In the genomic region with DNA sequence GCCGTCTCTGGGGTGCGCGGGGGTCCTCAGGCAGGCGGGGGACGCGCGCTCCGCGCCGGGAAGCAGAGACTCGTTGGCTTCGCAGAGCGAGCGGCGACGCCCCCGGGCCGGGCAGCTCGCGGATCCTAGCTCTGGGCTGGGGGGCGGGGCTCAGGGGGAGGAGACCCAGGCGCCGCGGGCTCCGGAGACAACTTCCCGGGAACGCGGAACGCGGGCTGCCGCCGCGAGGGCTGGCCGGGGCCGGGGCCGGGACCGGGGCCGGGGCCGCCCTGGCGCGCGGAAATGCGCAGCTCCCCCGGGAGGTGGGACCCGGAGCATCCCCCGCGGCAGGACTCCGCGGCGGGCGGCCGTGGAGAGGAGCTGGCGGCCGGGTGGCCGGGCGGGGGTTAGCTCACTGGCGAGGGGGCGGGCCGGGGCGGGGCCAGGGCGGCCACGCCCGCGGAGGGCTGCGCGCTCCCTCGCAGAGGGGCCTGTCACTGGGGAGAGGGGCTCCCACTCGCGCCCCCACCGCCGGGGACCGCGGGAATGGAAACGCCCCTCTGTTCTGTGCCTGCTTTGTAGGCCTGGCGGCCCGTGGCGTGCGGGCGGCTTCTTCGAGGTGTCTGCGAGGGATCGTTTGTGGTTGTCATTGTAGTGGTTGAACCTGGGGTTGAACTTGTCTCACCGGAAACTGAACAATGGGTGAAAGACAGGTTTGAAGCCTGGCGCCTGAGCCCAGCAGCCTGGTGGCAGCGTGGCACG, we compare ENCODE assay signal across 1 cellular context.
TF ChIP-seq lines count a peak whose summit lies in the region.

TSS of gene GAS7 (minus strand) at position 98 of the 741 bp plus-strand sequence.

TF ChIP-seq in HEK293, 187 proteins besides CTCF, POLR2A, EP300 and RAD21 (continued from another document):
- TF ChIP-seq TCF7L2 (IDR thresholded peaks at IDR 0.05; ENCODE audit: borderline replicate concordance, low read depth, low read length) (no peak), ZNF404 (tag by site-specific recombination; IDR thresholded peaks at IDR 0.05) (no peak), ZBTB1 (tag by site-specific recombination; IDR thresholded peaks at IDR 0.05) (no peak), PATZ1 (tag by site-specific recombination; IDR thresholded peaks at IDR 0.05) (peak; percentile 71), ZNF174 (tag by site-specific recombination; IDR thresholded peaks at IDR 0.05) (no peak), ZNF37A (tag by site-specific recombination; IDR thresholded peaks at IDR 0.05) (no peak), ZNF121 (tag by site-specific recombination; IDR thresholded peaks at IDR 0.05) (no peak), ZNF23 (tag by site-specific recombination; IDR thresholded peaks at IDR 0.05; ENCODE audit: borderline replicate concordance) (no peak), GLIS1 (tag by site-specific recombination; IDR thresholded peaks at IDR 0.05) (no peak), ZNF707 (tag by site-specific recombination; IDR thresholded peaks at IDR 0.05) (no peak), ZNF623 (tag by site-specific recombination; IDR thresholded peaks at IDR 0.05) (no peak), ZNF514 (tag by site-specific recombination; IDR thresholded peaks at IDR 0.05) (no peak), BCL11A (tag by site-specific recombination; IDR thresholded peaks at IDR 0.05; ENCODE audit: low read depth) (no peak), ZFHX2 (tag by site-specific recombination; conservative IDR thresholded peaks at IDR 0.05) (no peak), ZNF785 (tag by site-specific recombination; IDR thresholded peaks at IDR 0.05) (no peak), ZNF555 (tag by site-specific recombination; conservative IDR thresholded peaks at IDR 0.05) (no peak), ZNF223 (tag by site-specific recombination; IDR thresholded peaks at IDR 0.05) (no peak), ZBTB20 (tag by site-specific recombination; IDR thresholded peaks at IDR 0.05) (peak; percentile 28; the same call in 1 of the 2 replicates), KLF1 (tag by site-specific recombination; IDR thresholded peaks at IDR 0.05) (peak; percentile 20; the same call in 1 of the 2 replicates), ZBTB48 (tag by site-specific recombination; IDR thresholded peaks at IDR 0.05) (no peak), ZNF394 (tag by site-specific recombination; IDR thresholded peaks at IDR 0.05; ENCODE audit: borderline replicate concordance) (no peak), TRIM28 (IDR thresholded peaks at IDR 0.05; ENCODE audit: borderline replicate concordance, low read length) (no peak), SALL2 (tag by site-specific recombination; IDR thresholded peaks at IDR 0.05; ENCODE audit: borderline replicate concordance) (no peak), ZNF2 (tag by site-specific recombination; IDR thresholded peaks at IDR 0.05) (no peak), ZNF529 (tag by site-specific recombination; IDR thresholded peaks at IDR 0.05; ENCODE audit: insufficient replicate concordance) (no peak), SP3 (tag by site-specific recombination; IDR thresholded peaks at IDR 0.05) (peak; percentile 70), ZNF791 (tag by site-specific recombination; IDR thresholded peaks at IDR 0.05) (no peak), ZNF335 (tag by site-specific recombination; conservative IDR thresholded peaks at IDR 0.05) (peak; percentile 74), ZNF202 (tag by site-specific recombination; IDR thresholded peaks at IDR 0.05; ENCODE audit: borderline replicate concordance) (no peak), KLF8 (tag by site-specific recombination; IDR thresholded peaks at IDR 0.05) (peak; percentile 36; the same call in 1 of the 2 replicates), ZNF629 (tag by site-specific recombination; IDR thresholded peaks at IDR 0.05) (no peak), SCRT2 (tag by site-specific recombination; IDR thresholded peaks at IDR 0.05) (no peak), ZNF624 (tag by site-specific recombination; IDR thresholded peaks at IDR 0.05) (no peak), ZNF266 (tag by site-specific recombination; IDR thresholded peaks at IDR 0.05; ENCODE audit: low read depth) (no peak), ZXDB (tag by site-specific recombination; IDR thresholded peaks at IDR 0.05) (no peak), MZF1 (tag by site-specific recombination; IDR thresholded peaks at IDR 0.05; ENCODE audit: borderline replicate concordance) (peak; percentile 5; the same call in 1 of the 2 replicates), ELK4 (IDR thresholded peaks at IDR 0.05; ENCODE audit: borderline replicate concordance, low read depth, low read length) (no peak), SP2 (tag by site-specific recombination; IDR thresholded peaks at IDR 0.05) (peak; percentile 48), ZNF398 (tag by site-specific recombination; IDR thresholded peaks at IDR 0.05) (peak; percentile 42), ZNF362 (tag by site-specific recombination; IDR thresholded peaks at IDR 0.05) (no peak), ZNF600 (tag by site-specific recombination; IDR thresholded peaks at IDR 0.05) (peak; percentile 48; the same call in 1 of the 2 replicates)
- TF ChIP-seq, protein P1, sequence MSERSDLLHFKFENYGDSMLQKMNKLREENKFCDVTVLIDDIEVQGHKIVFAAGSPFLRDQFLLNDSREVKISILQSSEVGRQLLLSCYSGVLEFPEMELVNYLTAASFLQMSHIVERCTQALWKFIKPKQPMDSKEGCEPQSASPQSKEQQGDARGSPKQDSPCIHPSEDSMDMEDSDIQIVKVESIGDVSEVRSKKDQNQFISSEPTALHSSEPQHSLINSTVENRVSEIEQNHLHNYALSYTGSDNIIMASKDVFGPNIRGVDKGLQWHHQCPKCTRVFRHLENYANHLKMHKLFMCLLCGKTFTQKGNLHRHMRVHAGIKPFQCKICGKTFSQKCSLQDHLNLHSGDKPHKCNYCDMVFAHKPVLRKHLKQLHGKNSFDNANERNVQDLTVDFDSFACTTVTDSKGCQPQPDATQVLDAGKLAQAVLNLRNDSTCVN (tag by site-specific recombination; optimal IDR thresholded peaks at IDR 0.05): peak; percentile 57
- TF ChIP-seq, protein P2, sequence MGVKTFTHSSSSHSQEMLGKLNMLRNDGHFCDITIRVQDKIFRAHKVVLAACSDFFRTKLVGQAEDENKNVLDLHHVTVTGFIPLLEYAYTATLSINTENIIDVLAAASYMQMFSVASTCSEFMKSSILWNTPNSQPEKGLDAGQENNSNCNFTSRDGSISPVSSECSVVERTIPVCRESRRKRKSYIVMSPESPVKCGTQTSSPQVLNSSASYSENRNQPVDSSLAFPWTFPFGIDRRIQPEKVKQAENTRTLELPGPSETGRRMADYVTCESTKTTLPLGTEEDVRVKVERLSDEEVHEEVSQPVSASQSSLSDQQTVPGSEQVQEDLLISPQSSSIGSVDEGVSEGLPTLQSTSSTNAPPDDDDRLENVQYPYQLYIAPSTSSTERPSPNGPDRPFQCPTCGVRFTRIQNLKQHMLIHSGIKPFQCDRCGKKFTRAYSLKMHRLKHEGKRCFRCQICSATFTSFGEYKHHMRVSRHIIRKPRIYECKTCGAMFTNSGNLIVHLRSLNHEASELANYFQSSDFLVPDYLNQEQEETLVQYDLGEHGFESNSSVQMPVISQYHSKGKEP (tag by site-specific recombination; IDR thresholded peaks at IDR 0.05): no peak
- TF ChIP-seq, protein P3, sequence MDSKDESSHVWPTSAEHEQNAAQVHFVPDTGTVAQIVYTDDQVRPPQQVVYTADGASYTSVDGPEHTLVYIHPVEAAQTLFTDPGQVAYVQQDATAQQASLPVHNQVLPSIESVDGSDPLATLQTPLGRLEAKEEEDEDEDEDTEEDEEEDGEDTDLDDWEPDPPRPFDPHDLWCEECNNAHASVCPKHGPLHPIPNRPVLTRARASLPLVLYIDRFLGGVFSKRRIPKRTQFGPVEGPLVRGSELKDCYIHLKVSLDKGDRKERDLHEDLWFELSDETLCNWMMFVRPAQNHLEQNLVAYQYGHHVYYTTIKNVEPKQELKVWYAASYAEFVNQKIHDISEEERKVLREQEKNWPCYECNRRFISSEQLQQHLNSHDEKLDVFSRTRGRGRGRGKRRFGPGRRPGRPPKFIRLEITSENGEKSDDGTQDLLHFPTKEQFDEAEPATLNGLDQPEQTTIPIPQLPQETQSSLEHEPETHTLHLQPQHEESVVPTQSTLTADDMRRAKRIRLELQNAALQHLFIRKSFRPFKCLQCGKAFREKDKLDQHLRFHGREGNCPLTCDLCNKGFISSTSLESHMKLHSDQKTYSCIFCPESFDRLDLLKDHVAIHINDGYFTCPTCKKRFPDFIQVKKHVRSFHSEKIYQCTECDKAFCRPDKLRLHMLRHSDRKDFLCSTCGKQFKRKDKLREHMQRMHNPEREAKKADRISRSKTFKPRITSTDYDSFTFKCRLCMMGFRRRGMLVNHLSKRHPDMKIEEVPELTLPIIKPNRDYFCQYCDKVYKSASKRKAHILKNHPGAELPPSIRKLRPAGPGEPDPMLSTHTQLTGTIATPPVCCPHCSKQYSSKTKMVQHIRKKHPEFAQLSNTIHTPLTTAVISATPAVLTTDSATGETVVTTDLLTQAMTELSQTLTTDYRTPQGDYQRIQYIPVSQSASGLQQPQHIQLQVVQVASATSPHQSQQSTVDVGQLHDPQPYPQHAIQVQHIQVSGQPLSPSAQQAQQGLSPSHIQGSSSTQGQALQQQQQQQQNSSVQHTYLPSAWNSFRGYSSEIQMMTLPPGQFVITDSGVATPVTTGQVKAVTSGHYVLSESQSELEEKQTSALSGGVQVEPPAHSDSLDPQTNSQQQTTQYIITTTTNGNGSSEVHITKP (tag by site-specific recombination; IDR thresholded peaks at IDR 0.05): peak; percentile 60
- TF ChIP-seq, protein P4, sequence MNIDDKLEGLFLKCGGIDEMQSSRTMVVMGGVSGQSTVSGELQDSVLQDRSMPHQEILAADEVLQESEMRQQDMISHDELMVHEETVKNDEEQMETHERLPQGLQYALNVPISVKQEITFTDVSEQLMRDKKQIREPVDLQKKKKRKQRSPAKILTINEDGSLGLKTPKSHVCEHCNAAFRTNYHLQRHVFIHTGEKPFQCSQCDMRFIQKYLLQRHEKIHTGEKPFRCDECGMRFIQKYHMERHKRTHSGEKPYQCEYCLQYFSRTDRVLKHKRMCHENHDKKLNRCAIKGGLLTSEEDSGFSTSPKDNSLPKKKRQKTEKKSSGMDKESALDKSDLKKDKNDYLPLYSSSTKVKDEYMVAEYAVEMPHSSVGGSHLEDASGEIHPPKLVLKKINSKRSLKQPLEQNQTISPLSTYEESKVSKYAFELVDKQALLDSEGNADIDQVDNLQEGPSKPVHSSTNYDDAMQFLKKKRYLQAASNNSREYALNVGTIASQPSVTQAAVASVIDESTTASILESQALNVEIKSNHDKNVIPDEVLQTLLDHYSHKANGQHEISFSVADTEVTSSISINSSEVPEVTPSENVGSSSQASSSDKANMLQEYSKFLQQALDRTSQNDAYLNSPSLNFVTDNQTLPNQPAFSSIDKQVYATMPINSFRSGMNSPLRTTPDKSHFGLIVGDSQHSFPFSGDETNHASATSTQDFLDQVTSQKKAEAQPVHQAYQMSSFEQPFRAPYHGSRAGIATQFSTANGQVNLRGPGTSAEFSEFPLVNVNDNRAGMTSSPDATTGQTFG (tag by site-specific recombination; IDR thresholded peaks at IDR 0.05; ENCODE audit: borderline replicate concordance): no peak
TF ChIP-seq in HEK293: peak in this region for 15.
